Comparison of ENCODE assay signal across 8 cellular contexts in the genomic region with DNA sequence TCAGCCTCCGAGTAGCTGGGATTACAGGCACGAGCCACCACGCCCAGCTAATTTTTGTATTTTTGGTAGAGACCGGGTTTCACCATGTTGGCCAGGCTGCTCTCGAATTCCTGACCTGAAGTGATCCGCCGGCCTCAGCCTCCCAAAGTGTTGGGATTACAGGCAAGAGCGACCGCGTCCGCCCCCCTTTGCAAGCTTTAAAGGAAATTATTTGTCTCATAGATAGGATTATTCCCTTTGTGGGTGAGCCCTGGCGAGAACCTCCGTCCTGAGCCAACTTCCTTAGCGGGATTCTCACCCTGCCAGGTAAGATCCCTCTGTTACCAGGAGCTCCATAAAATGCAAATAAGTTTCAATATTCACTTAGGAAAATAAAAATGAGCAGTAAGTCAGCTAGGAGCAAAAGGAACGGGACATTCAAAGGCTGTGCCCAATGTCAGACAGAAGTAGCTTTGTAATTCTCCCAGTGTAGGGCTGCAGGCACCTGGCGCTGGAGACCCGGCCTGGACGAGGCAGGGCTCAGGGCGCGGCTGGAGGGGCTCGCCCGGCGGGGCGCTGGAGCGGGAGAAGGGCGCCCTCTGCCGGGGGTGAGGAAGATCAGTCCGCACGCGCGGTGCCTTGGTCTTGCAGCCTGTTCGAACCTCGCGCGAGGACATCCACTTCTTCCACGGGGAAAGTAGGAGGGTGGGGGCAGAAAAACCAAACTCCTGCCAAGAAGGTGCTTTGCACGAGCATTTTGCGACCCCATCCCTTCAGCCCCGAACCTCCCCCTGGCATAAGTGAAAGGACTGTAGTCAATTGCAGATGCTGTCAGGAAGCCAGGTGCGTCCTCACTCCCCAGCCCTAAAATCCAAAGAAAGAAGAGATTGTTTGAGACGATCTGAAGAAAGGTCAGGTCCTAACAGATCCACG. TPM values are rescaled to one million over a fixed set of nuclear protein-coding genes. Genes with fewer than 3 reads are reported as not detected.
DNase-seq lines count a peak whose midpoint lies in the region; ATAC-seq and TF ChIP-seq lines count a peak whose summit lies in the region.

No MANE protein-coding gene starts in this region.

- no peaks in the 10 kb centered on the region for H3K36me3 ChIP-seq in ES-I3 (ENCODE audit: insufficient read depth, low read length)
- H3K36me3 ChIP-seq in ascending aorta, result no peaks in the 10 kb centered on the region
- no peaks in the 10 kb centered on the region for H3K36me3 ChIP-seq in hepatocyte (replicated peaks; ENCODE audit: insufficient read depth, low read depth)
- H3K36me3 ChIP-seq in vagina, result no peaks in the 10 kb centered on the region

- peak; percentile 63 for ATAC-seq in HG02623 (IDR thresholded peaks at IDR 0.05; ENCODE audit: unreplicated experiment)

- peak overlapping the region; percentile 70 for H3K9ac ChIP-seq in ES-I3 (ENCODE audit: low read depth, low read length)

- TF ChIP-seq CTCF in ascending aorta (IDR thresholded peaks at IDR 0.05), result peak; percentile 94 to 95 (median 94)
- TF ChIP-seq CTCF in hepatocyte (IDR thresholded peaks at IDR 0.05; ENCODE audit: poor library complexity), result peak; percentile 95
- TF ChIP-seq CTCF in vagina (IDR thresholded peaks at IDR 0.05), result peak; percentile 69 to 93 (median 88)

- H3K4me3 ChIP-seq in ascending aorta (peak overlapping the region; percentile 63 to 67), hepatocyte (peak overlapping the region; percentile 37), vagina (peak overlapping the region; percentile 64 to 71)

- 31% methylated on average over 42 of the region's 42 CpGs for WGBS in hepatocyte (ENCODE audit: low lambda C conversion rate, missing lambda C conversion rate)

- H2AFZ ChIP-seq in hepatocyte, result peak overlapping the region; percentile 95

- no peaks in the 10 kb centered on the region for H3K9me3 ChIP-seq in ES-I3 (ENCODE audit: control insufficient read depth, insufficient read depth, low read length)
- H3K9me3 ChIP-seq in ascending aorta, result no peaks in the 10 kb centered on the region
- no peaks in the 10 kb centered on the region for H3K9me3 ChIP-seq in hepatocyte (ENCODE audit: low read depth)
- H3K9me3 ChIP-seq in vagina, result no peaks in the 10 kb centered on the region

- DNase-seq in NCI-H146 (lab: John Stamatoyannopoulos, UW) (peak; percentile 81), T-helper 2 cell (peak; percentile 64 to 79 (median 69)), ascending aorta (ENCODE audit: low spot score in 2 of 2) (peak in 1 of 2 donors; percentile 87), hepatocyte (ENCODE audit: low spot score) (peak; percentile 89), renal cortical epithelial cell (ENCODE audit: low read depth) (peak; percentile 11), vagina (ENCODE audit: extremely low spot score in 2 of 2) (peak in 1 of 2 donors; percentile 88)

- H3K27me3 ChIP-seq in ascending aorta (no peaks in the 10 kb centered on the region), hepatocyte (no peaks in the 10 kb centered on the region), vagina (no peaks in the 10 kb centered on the region)

- H3K27ac ChIP-seq in ascending aorta (peak overlapping the region; percentile 1 to 47), hepatocyte (no peak overlapping the region), vagina (peak overlapping the region; percentile 79)

- no peak for TF ChIP-seq POLR2A in vagina (IDR thresholded peaks at IDR 0.05)

- peak overlapping the region; percentile 99 for H3K4me2 ChIP-seq in hepatocyte

- H3K4me1 ChIP-seq in ES-I3 (ENCODE audit: insufficient read depth, low read length) (no peaks in the 10 kb centered on the region; the same call in 1 of the 2 replicates), ascending aorta (peaks cover 0 to 4% of the 10 kb centered on the region in 2 donors), hepatocyte (ENCODE audit: insufficient read depth) (peaks cover 3% of the 10 kb centered on the region), vagina (peaks cover 13% of the 10 kb centered on the region)

- no peaks in the 10 kb centered on the region for H3K79me2 ChIP-seq in hepatocyte

- H4K20me1 ChIP-seq in hepatocyte (ENCODE audit: insufficient read depth, poor library complexity, severe bottlenecking), result no peaks in the 10 kb centered on the region

- intact Hi-C loops in ascending aorta (cut with DNase I), result loop anchor here (1.0 to 5.0 kb wide), 5 partner anchors 26 to 334 kb away; no protein-coding TSS in a partner anchor
- intact Hi-C loops in vagina (cut with DNase I), result loop anchor here (2.0 to 10.0 kb wide), 3 partner anchors 336 to 598 kb away; no protein-coding TSS in a partner anchor

- no peaks in the 10 kb centered on the region for H3K9me2 ChIP-seq in hepatocyte (replicated peaks; ENCODE audit: insufficient read depth)

RNA-seq across cellular contexts. Expression of a gene that starts 47.1 kb away (rescaled TPM):
- total RNA-seq in ascending aorta (1.8 TPM), hepatocyte (17.8 and 23.2 TPM in 2 replicates), renal cortical epithelial cell (2.7 and 3.1 TPM in 2 replicates), vagina (14.2 TPM)
- 6.7 and 7.1 TPM in 2 replicates for polyA plus RNA-seq in hepatocyte
